In genomic region chr9:134753191-134753590, GRCh38 we compare ENCODE assay signal across 19 cellular contexts.
DNase-seq lines count a peak whose midpoint lies in the region; ATAC-seq and TF ChIP-seq lines count a peak whose summit lies in the region.
"Had no signal": no experiment of that assay in that cellular context is flagged by ENCODE, and none has a peak within 500 bp of the region (broad histone marks: within the 10 kb centered on the region; RNA-seq: fewer than 3 reads in every experiment).

No MANE protein-coding gene starts in this region.

- peak overlapping the region; percentile 46; the same call in 1 of the 2 replicates for H3K4me3 ChIP-seq in BLaER1
- H3K4me3 ChIP-seq in Loucy (ENCODE audit: low read length, poor library complexity, severe bottlenecking) = no peak overlapping the region
- H3K4me3 ChIP-seq in osteoblast (ENCODE audit: insufficient read depth, low read length) = no peak overlapping the region
- H3K4me3 ChIP-seq: A549, GM12878 had no signal

- TF ChIP-seq CTCF in Loucy (conservative IDR thresholded peaks at IDR 0.05; ENCODE audit: low read length) (no peak), osteoblast (IDR thresholded peaks at IDR 0.05; ENCODE audit: extremely low read depth, low read depth, low read length) (no peak)

- H3K27me3 ChIP-seq in BLaER1 (no peaks in the 10 kb centered on the region), Loucy (ENCODE audit: insufficient read depth, low read length, poor library complexity, severe bottlenecking) (no peaks in the 10 kb centered on the region), osteoblast (ENCODE audit: insufficient read depth, low read length) (no peaks in the 10 kb centered on the region)

- H3K9me3 Mint-ChIP-seq in activated T-cell treated with anti-CD3 and anti-CD28 coated beads, Interleukin-2, amount 50 U/mL, for 24 hours = no peaks in the 10 kb centered on the region
- H3K9me3 Mint-ChIP-seq: CD4-positive, alpha-beta T cell; CD8-positive, alpha-beta T cell had no signal

- no peak for ATAC-seq in HG03439 (IDR thresholded peaks at IDR 0.05; ENCODE audit: unreplicated experiment)
- ATAC-seq: A549; CD8-positive, alpha-beta T cell; GM12878 had no signal

- H3K4me3 Mint-ChIP-seq in activated T-cell treated with anti-CD3 and anti-CD28 coated beads, Interleukin-2, amount 50 U/mL, for 24 hours = no peak overlapping the region
- H3K4me3 Mint-ChIP-seq: B cell; CD4-positive, alpha-beta T cell; CD8-positive, alpha-beta T cell had no signal

- H3K9me3 ChIP-seq in BLaER1 = 0 out of 2 replicates have a peak, but pooled peaks cover under 1% of the 10 kb centered on the region
- H3K9me3 ChIP-seq in Loucy (ENCODE audit: insufficient read depth, low read depth, low read length) = no peaks in the 10 kb centered on the region
- no peaks in the 10 kb centered on the region for H3K9me3 ChIP-seq in osteoblast (ENCODE audit: low read depth, low read length)
- H3K9me3 ChIP-seq: A549, Caco-2 had no signal

- H2AFZ ChIP-seq in Loucy (ENCODE audit: low read length) (no peak overlapping the region), osteoblast (ENCODE audit: low read length) (no peak overlapping the region)

- no peak overlapping the region for H3K9ac ChIP-seq in BLaER1
- H3K9ac ChIP-seq in Loucy (ENCODE audit: low read depth, low read length, poor library complexity, severe bottlenecking) = peak overlapping the region; percentile 46

- H3K36me3 ChIP-seq in BLaER1 = peaks cover 22% of the 10 kb centered on the region
- H3K36me3 ChIP-seq in Loucy (ENCODE audit: insufficient read depth, low read length) = peaks cover 3% of the 10 kb centered on the region; the same call in 1 of the 2 replicates
- H3K36me3 ChIP-seq in osteoblast (ENCODE audit: insufficient read depth, low read length) = peaks cover 90% of the 10 kb centered on the region

- H3K79me2 ChIP-seq in Loucy (ENCODE audit: insufficient read depth, low read length) (no peaks in the 10 kb centered on the region), osteoblast (ENCODE audit: insufficient read depth, low read length) (peaks cover 29% of the 10 kb centered on the region)

- no peaks in the 10 kb centered on the region for H3F3A ChIP-seq in Loucy (ENCODE audit: low read depth)

- H3K9me2 ChIP-seq in Loucy (replicated peaks; ENCODE audit: low read depth, low read length) = no peaks in the 10 kb centered on the region

- H4K20me1 ChIP-seq in BLaER1 = peaks cover 31% of the 10 kb centered on the region
- H4K20me1 ChIP-seq in Loucy (ENCODE audit: insufficient read depth, low read length, poor library complexity, severe bottlenecking) = no peaks in the 10 kb centered on the region
- peaks cover 53% of the 10 kb centered on the region for H4K20me1 ChIP-seq in osteoblast (ENCODE audit: insufficient read depth, low read length)

- H3K4me2 ChIP-seq in BLaER1 = peak overlapping the region; percentile 86
- H3K4me2 ChIP-seq in Loucy (ENCODE audit: low read depth, low read length, poor library complexity, severe bottlenecking) = peak overlapping the region; percentile 57
- no peak overlapping the region for H3K4me2 ChIP-seq in osteoblast (ENCODE audit: insufficient read depth, low read length)
- H3K4me2 ChIP-seq: A549 had no signal

- H3K27ac ChIP-seq in BLaER1 (peak overlapping the region; percentile 79), osteoblast (ENCODE audit: low read depth, low read length) (no peak overlapping the region)
- H3K27ac ChIP-seq: 22Rv1, A549, C4-2B had no signal

- H3K36me3 Mint-ChIP-seq in activated T-cell treated with anti-CD3 and anti-CD28 coated beads, Interleukin-2, amount 50 U/mL, for 24 hours (ENCODE audit: low read depth) = no peaks in the 10 kb centered on the region
- H3K36me3 Mint-ChIP-seq: CD8-positive, alpha-beta T cell had no signal

- H3K27ac Mint-ChIP-seq in activated T-cell treated with anti-CD3 and anti-CD28 coated beads, Interleukin-2, amount 50 U/mL, for 24 hours = no peak overlapping the region
- H3K27ac Mint-ChIP-seq: B cell; CD4-positive, alpha-beta T cell; CD8-positive, alpha-beta T cell had no signal

- no peaks in the 10 kb centered on the region for H3K4me1 Mint-ChIP-seq in activated T-cell treated with anti-CD3 and anti-CD28 coated beads, Interleukin-2, amount 50 U/mL, for 24 hours (ENCODE audit: low read depth)
- H3K4me1 Mint-ChIP-seq: B cell had no signal

- no peaks in the 10 kb centered on the region for H3K27me3 Mint-ChIP-seq in activated T-cell treated with anti-CD3 and anti-CD28 coated beads, Interleukin-2, amount 50 U/mL, for 24 hours
- H3K27me3 Mint-ChIP-seq: CD4-positive, alpha-beta T cell had no signal

- H3K4me1 ChIP-seq in BLaER1 (peaks cover 84% of the 10 kb centered on the region), Loucy (ENCODE audit: insufficient read depth, low read length, poor library complexity, severe bottlenecking) (peaks cover 17% of the 10 kb centered on the region), osteoblast (ENCODE audit: insufficient read depth, low read length) (no peaks in the 10 kb centered on the region)
- H3K4me1 ChIP-seq: A549, Caco-2 had no signal

- DNase-seq in osteoblast (ENCODE audit: insufficient read length, low spot score, missing footprints) (peak; percentile 81), DMS79 (lab: John Stamatoyannopoulos, UW) (no peak)
- DNase-seq in activated T-cell treated with anti-CD3 and anti-CD28 coated beads, Interleukin-2, amount 50 U/mL, for 24 hours = no peak
- DNase-seq: AML-193; Caco-2; Calu3; CD4-positive, alpha-beta T cell; DND-41; EL; GDM1 had no signal
